In the genomic region with DNA sequence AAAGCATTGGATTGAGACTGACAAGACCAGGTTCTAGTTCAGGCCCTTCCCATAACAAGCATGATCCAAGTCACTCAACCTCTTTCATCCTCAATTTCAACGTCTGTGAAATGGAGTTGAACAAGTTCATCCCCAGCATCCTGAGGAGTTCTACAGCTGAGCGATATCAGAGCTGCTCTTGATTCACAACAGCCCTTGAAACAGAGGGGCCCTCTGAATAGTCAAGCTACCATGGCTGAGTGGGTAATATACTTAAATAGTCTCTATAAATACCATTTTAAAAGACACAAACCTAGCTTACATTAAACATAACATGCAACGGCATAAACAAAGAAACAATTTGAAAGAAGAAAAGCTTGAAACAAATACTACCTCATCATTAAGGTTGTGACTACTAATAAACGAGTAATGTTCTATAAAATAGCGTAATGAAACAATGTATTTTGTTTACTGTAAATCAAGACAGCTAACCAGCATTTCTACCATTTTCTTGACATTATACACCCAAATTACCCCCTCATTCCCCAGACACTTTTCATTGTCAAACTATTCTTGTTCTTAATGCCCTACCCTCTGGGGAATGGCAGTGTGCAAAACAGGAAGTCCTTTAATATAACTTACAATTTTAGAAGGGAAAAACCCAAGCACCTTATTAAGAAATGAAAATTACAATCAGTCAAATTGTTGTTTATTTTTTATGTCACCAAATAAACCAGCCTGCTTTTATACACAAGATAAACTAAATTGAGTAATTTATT, we compare ENCODE assay signal across 17 cellular contexts.
DNase-seq lines count a peak whose midpoint lies in the region; ATAC-seq, FAIRE-seq and TF ChIP-seq lines count a peak whose summit lies in the region.
"Had no signal": no experiment of that assay in that cellular context is flagged by ENCODE, and none has a peak within 500 bp of the region (broad histone marks: within the 10 kb centered on the region; RNA-seq: fewer than 3 reads in every experiment).

No MANE protein-coding gene starts in this region.

- 0 out of 2 replicates have a peak overlapping the region, but pooled peaks have one; percentile 1 for H2AFZ ChIP-seq in GM12878 (ENCODE audit: control insufficient read depth, low read depth, low read length)
- H2AFZ ChIP-seq: GM23248 had no signal

- H3K9me3 Mint-ChIP-seq in CD8-positive, alpha-beta T cell = no peaks in the 10 kb centered on the region
- H3K9me3 Mint-ChIP-seq: type B pancreatic cell had no signal

- H3K4me3 ChIP-seq in GM12878 (no peak overlapping the region), heart right ventricle (no peak overlapping the region)
- H3K4me3 ChIP-seq in CD8-positive, alpha-beta T cell (ENCODE audit: low read depth, low read length) = no peak overlapping the region
- H3K4me3 ChIP-seq: GM23248, lower lobe of right lung had no signal

- no peak overlapping the region for H3K4me2 ChIP-seq in GM12878 (ENCODE audit: control insufficient read depth, insufficient read depth)

- SMC1A ChIA-PET in GM12878 (lab: Charles Lee; ENCODE audit: uncharacterized antibody, unreplicated experiment) = interaction anchor here (0.5 to 1.2 kb wide), 3 partner anchors 45 to 260 kb away, joined by 3 to 6 read pairs (median 3); no protein-coding TSS in a partner anchor

- 8% methylated on average over 5 of the region's 5 CpGs for WGBS in GM12878 (ENCODE audit: insufficient coverage, insufficient replicate concordance, low lambda C conversion rate, missing lambda C conversion rate)
- WGBS in heart right ventricle, 2 donors = 69 to 87% methylated on average over 5 of the region's 5 CpGs

- no peak for TF ChIP-seq POLR2A in GM12878 (IDR thresholded peaks at IDR 0.05; ENCODE audit: low read depth, low read length)

- DNase-seq in GM18507 (ENCODE audit: extremely low spot score, insufficient read length, low read depth) (no peak), GM12878 (ENCODE audit: low read depth, low spot score) (peak; percentile 16), urothelium cell line (ENCODE audit: low spot score) (no peak), heart right ventricle (no peak)
- DNase-seq in CD8-positive, alpha-beta T cell = no peak
- DNase-seq in activated effector memory CD4-positive, alpha-beta T cell treated with anti-CD3 and anti-CD28 coated beads, Interleukin-2, amount 50 U/mL, for 16 hours = no peak
- DNase-seq: activated CD4-positive, CD25-positive, alpha-beta regulatory T cell; GM23248; lower lobe of right lung; NCI-H345; OCI-M1; stimulated activated CD4-positive, alpha-beta T cell treated with anti-CD3 and anti-CD28 coated beads, Interleukin-2, amount 100 ng/mL, for 24 hours had no signal

- no peaks in the 10 kb centered on the region for H3K36me3 ChIP-seq in GM12878 (ENCODE audit: control insufficient read depth in 2 of 2, insufficient read depth in 2 of 2, low read length in 1 of 2)
- H3K36me3 ChIP-seq in CD8-positive, alpha-beta T cell (ENCODE audit: insufficient read depth, low read length) = no peaks in the 10 kb centered on the region
- no peaks in the 10 kb centered on the region for H3K36me3 ChIP-seq in heart right ventricle
- H3K36me3 ChIP-seq: lower lobe of right lung had no signal

- no peaks in the 10 kb centered on the region for H3K27me3 ChIP-seq in GM12878 (replicated peaks in 1 of 2; ENCODE audit: control insufficient read depth in 2 of 2, insufficient read depth in 2 of 2, low read length in 1 of 2)
- no peaks in the 10 kb centered on the region for H3K27me3 ChIP-seq in CD8-positive, alpha-beta T cell (ENCODE audit: insufficient read depth, low read length)
- no peaks in the 10 kb centered on the region for H3K27me3 ChIP-seq in heart right ventricle

- H3K79me2 ChIP-seq in GM12878 (ENCODE audit: control insufficient read depth, insufficient read depth, low read length) = no peaks in the 10 kb centered on the region

- POLR2A ChIA-PET in GM12878 (lab: Charles Lee) = interaction anchor here (0.5 kb wide), 1 partner anchor 64 kb away, joined by 3 read pairs; no protein-coding TSS in a partner anchor
- POLR2A ChIA-PET in CD8-positive, alpha-beta T cell (lab: Charles Lee) = no interaction called here

- in situ Hi-C loops in GM12878 (cut with MboI) = no loop called here

- H3K27ac Mint-ChIP-seq in CD8-positive, alpha-beta T cell = no peak overlapping the region
- H3K27ac Mint-ChIP-seq: activated naive CD4-positive, alpha-beta T cell treated with anti-CD3 and anti-CD28 coated beads, Interleukin-2, amount 50 U/mL, for 72 hours; type B pancreatic cell had no signal

- H3K4me1 Mint-ChIP-seq in CD8-positive, alpha-beta T cell (ENCODE audit: low read depth) = no peaks in the 10 kb centered on the region
- H3K4me1 Mint-ChIP-seq: neural crest cell had no signal

- intact Hi-C loops in GM12878 (cut with micrococcal nuclease; ENCODE audit: unreplicated experiment) (no loop called here), heart right ventricle (cut with DNase I) (no loop called here)
- intact Hi-C loops in CD8-positive, alpha-beta T cell (cut with DNase I, micrococcal nuclease) = no loop called here

- no peak for TF ChIP-seq CTCF in GM12878 (IDR thresholded peaks at IDR 0.05 in 2 of 3, conservative IDR thresholded peaks at IDR 0.05 in 1 of 3; ENCODE audit: control insufficient read depth in 2 of 3, extremely low read depth in 1 of 3, insufficient read depth in 1 of 3, low read depth in 3 of 3, low read length in 3 of 3)
- TF ChIP-seq CTCF in CD8-positive, alpha-beta T cell (IDR thresholded peaks at IDR 0.05) = no peak
- TF ChIP-seq CTCF in heart right ventricle (IDR thresholded peaks at IDR 0.05) = no peak

- H3K9me3 ChIP-seq in GM12878 (replicated peaks; ENCODE audit: control insufficient read depth, insufficient read depth, low read length) = no peaks in the 10 kb centered on the region
- no peaks in the 10 kb centered on the region for H3K9me3 ChIP-seq in CD8-positive, alpha-beta T cell (ENCODE audit: low read length)
- no peaks in the 10 kb centered on the region for H3K9me3 ChIP-seq in heart right ventricle
- H3K9me3 ChIP-seq: lower lobe of right lung had no signal

- FAIRE-seq in GM18507 (lab: Jason Lieb, UNC) (peak; percentile 59), GM12878 (lab: Jason Lieb, UNC) (no peak), urothelium cell line (lab: Jason Lieb, UNC) (no peak)

- peak; percentile 78 for ATAC-seq in GM21390 (IDR thresholded peaks at IDR 0.05; ENCODE audit: unreplicated experiment)
- peak; percentile 81 for ATAC-seq in HG03378 (IDR thresholded peaks at IDR 0.05; ENCODE audit: unreplicated experiment)
- ATAC-seq in GM12878 = peak; percentile 92
- ATAC-seq in CD8-positive, alpha-beta T cell = no peak
- no peak for ATAC-seq in heart right ventricle
- ATAC-seq: activated naive CD4-positive, alpha-beta T cell treated with anti-CD3 and anti-CD28 coated beads, Interleukin-2, amount 50 U/mL, for 72 hours; lower lobe of right lung had no signal

- no peaks in the 10 kb centered on the region for H3K27me3 Mint-ChIP-seq in CD8-positive, alpha-beta T cell (ENCODE audit: low read depth)
- H3K27me3 Mint-ChIP-seq: type B pancreatic cell had no signal

- no peak for TF ChIP-seq RAD21 in GM12878 (IDR thresholded peaks at IDR 0.05; ENCODE audit: insufficient read depth, low read depth, low read length)

- no TSS peak for BruUV-seq in GM12878 (replicated peaks; lab: Mats Ljungman, UMichigan)

- no peak for TF ChIP-seq EP300 in GM12878 (IDR thresholded peaks at IDR 0.05; ENCODE audit: borderline replicate concordance in 1 of 2, control insufficient read depth in 1 of 2, low read depth in 2 of 2, low read length in 2 of 2)

- H3K4me1 ChIP-seq in GM12878 (ENCODE audit: control insufficient read depth, insufficient read depth, low read length) = no peaks in the 10 kb centered on the region
- H3K4me1 ChIP-seq in CD8-positive, alpha-beta T cell (ENCODE audit: insufficient read depth, low read length) = no peaks in the 10 kb centered on the region
- H3K4me1 ChIP-seq in heart right ventricle = no peaks in the 10 kb centered on the region
- H3K4me1 ChIP-seq: lower lobe of right lung had no signal

- no peak overlapping the region for H3K4me3 Mint-ChIP-seq in CD8-positive, alpha-beta T cell
- H3K4me3 Mint-ChIP-seq: neural crest cell, type B pancreatic cell had no signal

- CTCF ChIA-PET in GM12878 (lab: Yijun Ruan, JAX) = no interaction called here
- CTCF ChIA-PET in CD8-positive, alpha-beta T cell (lab: Charles Lee) = no interaction called here

- H4K20me1 ChIP-seq in GM12878 (ENCODE audit: control insufficient read depth, insufficient read depth) = no peaks in the 10 kb centered on the region

- RAD21 ChIA-PET in GM12878 (lab: Charles Lee; ENCODE audit: unreplicated experiment) = interaction anchor here (0.8 to 1.4 kb wide), 2 partner anchors 165 to 202 kb away, joined by 3 to 5 read pairs; a partner anchor contains a TSS

- no peak overlapping the region for H3K9ac ChIP-seq in GM12878 (ENCODE audit: control insufficient read depth, insufficient read depth, low read length)
- H3K9ac ChIP-seq: GM23248 had no signal

- H3K27ac ChIP-seq in GM12878 (ENCODE audit: control insufficient read depth, insufficient read depth) = no peak overlapping the region
- no peak overlapping the region for H3K27ac ChIP-seq in CD8-positive, alpha-beta T cell (ENCODE audit: low read depth, low read length)
- no peak overlapping the region for H3K27ac ChIP-seq in heart right ventricle
- H3K27ac ChIP-seq: GM23248, lower lobe of right lung had no signal

- no peaks in the 10 kb centered on the region for H3K36me3 Mint-ChIP-seq in CD8-positive, alpha-beta T cell
- H3K36me3 Mint-ChIP-seq: activated naive CD4-positive, alpha-beta T cell treated with anti-CD3 and anti-CD28 coated beads, Interleukin-2, amount 50 U/mL, for 72 hours; type B pancreatic cell had no signal

TF ChIP-seq in GM12878, 131 proteins besides CTCF, POLR2A, EP300 and RAD21 (continues in another document):
- TF ChIP-seq PML (IDR thresholded peaks at IDR 0.05; ENCODE audit: low read length) (no peak), CEBPB (IDR thresholded peaks at IDR 0.05; ENCODE audit: borderline replicate concordance in 1 of 2, low read depth in 2 of 2, low read length in 2 of 2) (no peak), LARP7 (IDR thresholded peaks at IDR 0.05) (no peak), TCF12 (IDR thresholded peaks at IDR 0.05; ENCODE audit: low read depth, low read length) (no peak), GATAD2B (conservative IDR thresholded peaks at IDR 0.05; ENCODE audit: low read depth) (no peak), HCFC1 (IDR thresholded peaks at IDR 0.05; ENCODE audit: low read length) (no peak), TBL1XR1 (IDR thresholded peaks at IDR 0.05; ENCODE audit: low read depth, low read length) (no peak), SIN3A (IDR thresholded peaks at IDR 0.05; ENCODE audit: low read depth, low read length) (no peak)

Comparison
In these comparisons a context has a peak if more than half of its experiments do, and no peak if none do; other contexts are left out.
1. ATAC-seq: peak in GM21390 (single experiment), HG03378 (single experiment) and GM12878 (single experiment); none in CD8-positive, alpha-beta T cell (single experiment) and heart right ventricle (0 of 8).